In the genomic region with DNA sequence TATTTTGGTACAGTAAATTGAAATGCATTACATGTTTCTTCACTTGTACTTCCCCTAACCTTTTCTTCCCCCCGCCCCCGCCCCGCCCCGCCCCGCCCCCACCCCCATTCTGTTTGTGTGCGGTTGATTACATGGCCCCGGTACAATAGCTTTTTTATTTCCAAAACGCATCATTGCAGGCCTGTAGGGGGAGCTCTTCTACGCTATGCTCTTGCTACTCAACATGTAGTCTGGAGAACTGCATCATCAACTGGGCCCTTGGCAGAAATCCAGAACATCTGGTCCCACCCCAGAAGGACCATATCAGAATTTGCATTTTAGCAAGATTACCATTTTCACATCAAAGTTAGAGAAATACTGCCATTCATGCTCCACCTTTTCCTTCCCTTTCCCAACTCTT, we compare ENCODE assay signal across 1 cellular context.
TF ChIP-seq lines count a peak whose summit lies in the region.

No MANE protein-coding gene starts in this region.

TF ChIP-seq in GM23338, 12 proteins besides CTCF, POLR2A, EP300 and RAD21 (continued from another document):
- TF ChIP-seq, protein P1, sequence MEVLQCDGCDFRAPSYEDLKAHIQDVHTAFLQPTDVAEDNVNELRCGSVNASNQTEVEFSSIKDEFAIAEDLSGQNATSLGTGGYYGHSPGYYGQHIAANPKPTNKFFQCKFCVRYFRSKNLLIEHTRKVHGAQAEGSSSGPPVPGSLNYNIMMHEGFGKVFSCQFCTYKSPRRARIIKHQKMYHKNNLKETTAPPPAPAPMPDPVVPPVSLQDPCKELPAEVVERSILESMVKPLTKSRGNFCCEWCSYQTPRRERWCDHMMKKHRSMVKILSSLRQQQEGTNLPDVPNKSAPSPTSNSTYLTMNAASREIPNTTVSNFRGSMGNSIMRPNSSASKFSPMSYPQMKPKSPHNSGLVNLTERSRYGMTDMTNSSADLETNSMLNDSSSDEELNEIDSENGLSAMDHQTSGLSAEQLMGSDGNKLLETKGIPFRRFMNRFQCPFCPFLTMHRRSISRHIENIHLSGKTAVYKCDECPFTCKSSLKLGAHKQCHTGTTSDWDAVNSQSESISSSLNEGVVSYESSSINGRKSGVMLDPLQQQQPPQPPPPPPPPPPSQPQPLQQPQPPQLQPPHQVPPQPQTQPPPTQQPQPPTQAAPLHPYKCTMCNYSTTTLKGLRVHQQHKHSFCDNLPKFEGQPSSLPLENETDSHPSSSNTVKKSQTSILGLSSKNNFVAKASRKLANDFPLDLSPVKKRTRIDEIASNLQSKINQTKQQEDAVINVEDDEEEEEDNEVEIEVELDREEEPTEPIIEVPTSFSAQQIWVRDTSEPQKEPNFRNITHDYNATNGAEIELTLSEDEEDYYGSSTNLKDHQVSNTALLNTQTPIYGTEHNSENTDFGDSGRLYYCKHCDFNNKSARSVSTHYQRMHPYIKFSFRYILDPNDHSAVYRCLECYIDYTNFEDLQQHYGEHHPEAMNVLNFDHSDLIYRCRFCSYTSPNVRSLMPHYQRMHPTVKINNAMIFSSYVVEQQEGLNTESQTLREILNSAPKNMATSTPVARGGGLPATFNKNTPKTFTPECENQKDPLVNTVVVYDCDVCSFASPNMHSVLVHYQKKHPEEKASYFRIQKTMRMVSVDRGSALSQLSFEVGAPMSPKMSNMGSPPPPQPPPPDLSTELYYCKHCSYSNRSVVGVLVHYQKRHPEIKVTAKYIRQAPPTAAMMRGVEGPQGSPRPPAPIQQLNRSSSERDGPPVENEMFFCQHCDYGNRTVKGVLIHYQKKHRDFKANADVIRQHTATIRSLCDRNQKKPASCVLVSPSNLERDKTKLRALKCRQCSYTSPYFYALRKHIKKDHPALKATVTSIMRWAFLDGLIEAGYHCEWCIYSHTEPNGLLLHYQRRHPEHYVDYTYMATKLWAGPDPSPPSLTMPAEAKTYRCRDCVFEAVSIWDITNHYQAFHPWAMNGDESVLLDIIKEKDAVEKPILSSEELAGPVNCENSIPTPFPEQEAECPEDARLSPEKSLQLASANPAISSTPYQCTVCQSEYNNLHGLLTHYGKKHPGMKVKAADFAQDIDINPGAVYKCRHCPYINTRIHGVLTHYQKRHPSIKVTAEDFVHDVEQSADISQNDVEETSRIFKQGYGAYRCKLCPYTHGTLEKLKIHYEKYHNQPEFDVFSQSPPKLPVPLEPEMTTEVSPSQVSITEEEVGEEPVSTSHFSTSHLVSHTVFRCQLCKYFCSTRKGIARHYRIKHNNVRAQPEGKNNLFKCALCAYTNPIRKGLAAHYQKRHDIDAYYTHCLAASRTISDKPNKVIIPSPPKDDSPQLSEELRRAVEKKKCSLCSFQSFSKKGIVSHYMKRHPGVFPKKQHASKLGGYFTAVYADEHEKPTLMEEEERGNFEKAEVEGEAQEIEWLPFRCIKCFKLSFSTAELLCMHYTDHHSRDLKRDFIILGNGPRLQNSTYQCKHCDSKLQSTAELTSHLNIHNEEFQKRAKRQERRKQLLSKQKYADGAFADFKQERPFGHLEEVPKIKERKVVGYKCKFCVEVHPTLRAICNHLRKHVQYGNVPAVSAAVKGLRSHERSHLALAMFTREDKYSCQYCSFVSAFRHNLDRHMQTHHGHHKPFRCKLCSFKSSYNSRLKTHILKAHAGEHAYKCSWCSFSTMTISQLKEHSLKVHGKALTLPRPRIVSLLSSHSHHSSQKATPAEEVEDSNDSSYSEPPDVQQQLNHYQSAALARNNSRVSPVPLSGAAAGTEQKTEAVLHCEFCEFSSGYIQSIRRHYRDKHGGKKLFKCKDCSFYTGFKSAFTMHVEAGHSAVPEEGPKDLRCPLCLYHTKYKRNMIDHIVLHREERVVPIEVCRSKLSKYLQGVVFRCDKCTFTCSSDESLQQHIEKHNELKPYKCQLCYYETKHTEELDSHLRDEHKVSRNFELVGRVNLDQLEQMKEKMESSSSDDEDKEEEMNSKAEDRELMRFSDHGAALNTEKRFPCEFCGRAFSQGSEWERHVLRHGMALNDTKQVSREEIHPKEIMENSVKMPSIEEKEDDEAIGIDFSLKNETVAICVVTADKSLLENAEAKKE (CRISPR knock-in tag; IDR thresholded peaks at IDR 0.05) = no peak
TF ChIP-seq in GM23338: peak in this region for 0.
